Comparison of ENCODE assay signal across 8 cellular contexts in the genomic region with DNA sequence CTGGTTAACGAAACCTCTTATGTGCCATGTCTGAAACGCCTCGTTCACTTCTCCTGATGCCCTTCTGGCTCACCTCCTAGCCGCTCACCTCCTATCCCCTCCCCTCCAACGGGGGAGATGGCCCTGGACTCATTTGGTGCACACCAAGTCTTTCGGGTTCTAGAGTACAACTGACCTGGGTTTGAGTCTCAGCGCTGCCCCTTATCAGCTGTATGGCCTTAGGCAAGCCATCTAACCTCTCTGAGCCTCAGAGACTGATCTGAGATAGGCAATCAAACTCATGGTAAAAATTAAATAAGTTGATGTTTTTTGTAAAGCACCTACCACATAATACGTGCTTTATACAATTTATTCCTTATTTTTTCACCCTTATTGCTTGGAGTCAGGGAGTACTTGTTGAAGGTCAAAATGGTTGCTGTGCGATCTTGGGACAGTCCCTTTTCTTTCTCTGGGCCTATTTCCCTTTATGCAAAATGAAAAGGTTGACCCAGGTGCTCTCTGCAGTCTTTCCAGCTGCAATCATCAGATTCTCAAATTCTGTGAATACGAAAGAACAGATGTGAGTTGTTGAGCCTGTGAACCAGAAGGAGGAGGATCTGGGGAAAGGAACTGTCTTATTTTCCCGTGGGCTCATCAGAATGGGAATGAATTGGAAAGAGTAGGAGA.
"Had no signal": no experiment of that assay in that cellular context is flagged by ENCODE, and none has a peak within 500 bp of the region (broad histone marks: within the 10 kb centered on the region; RNA-seq: fewer than 3 reads in every experiment).

No MANE protein-coding gene starts in this region.

- DNase-seq: activated gamma-delta T cell, cortex of kidney, upper lobe of right lung had no signal

- H3K4me3 ChIP-seq: heart left ventricle, lung, skin epidermis, thoracic aorta, upper lobe of right lung had no signal

- H3K27ac ChIP-seq: neutrophil, thoracic aorta, upper lobe of right lung had no signal

- H3K36me3 ChIP-seq: heart left ventricle, neutrophil, thoracic aorta, upper lobe of right lung had no signal

- H3K27me3 ChIP-seq: heart left ventricle, upper lobe of right lung had no signal

- H3K9me3 ChIP-seq: heart left ventricle, neutrophil, thoracic aorta, upper lobe of right lung had no signal

- H3K4me1 ChIP-seq: upper lobe of right lung had no signal
